11 cellular contexts compared by ENCODE assay signal in the genomic region with DNA sequence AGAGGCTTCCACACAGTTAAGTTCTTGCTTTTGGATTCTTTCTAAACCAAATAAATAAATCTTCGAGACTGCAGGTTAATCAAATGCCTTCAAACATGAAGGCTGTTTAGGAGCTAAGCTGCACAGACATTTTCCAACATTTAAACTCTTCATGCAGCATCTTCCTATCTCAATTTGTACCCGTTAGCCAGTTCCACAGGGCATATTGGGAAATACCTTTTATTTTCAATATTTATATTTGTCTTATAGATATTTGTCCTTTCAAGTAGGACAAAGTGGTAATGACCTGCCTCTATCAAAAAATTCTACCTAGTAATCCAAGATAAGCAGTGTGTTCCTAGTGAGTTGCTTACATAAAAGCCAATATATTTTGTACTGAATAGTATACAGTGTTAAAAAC.
"Had no signal": no experiment of that assay in that cellular context is flagged by ENCODE, and none has a peak within 500 bp of the region (broad histone marks: within the 10 kb centered on the region; RNA-seq: fewer than 3 reads in every experiment).

No MANE protein-coding gene starts in this region.

- ATAC-seq: GM23338, HCT116 had no signal

- H3K27ac ChIP-seq: GM23248 had no signal

- FAIRE-seq: H1, H54 had no signal

- H3K4me2 ChIP-seq: GM23338 had no signal

- H3K4me1 ChIP-seq: HAP-1 had no signal

- H3K9ac ChIP-seq: GM23248 had no signal

- H3K4me3 ChIP-seq: GM23248, GM23338, HAP-1 had no signal

- H2AFZ ChIP-seq: GM23248, GM23338 had no signal

- H3K36me3 ChIP-seq: HAP-1 had no signal

- DNase-seq: GM23248, GOT3, H7, H9, HCEC 1CT, HFFc6 had no signal

- H3K9me3 ChIP-seq: HAP-1 had no signal
